Comparison of ENCODE assay signal across 1 cellular context in genomic region chr9:124721109-124721850, GRCh38.
TF ChIP-seq lines count a peak whose summit lies in the region.

No MANE protein-coding gene starts in this region.

TF ChIP-seq in K562, 482 proteins besides CTCF, POLR2A, EP300 and RAD21 (continued from another document and continues in another):
- TF ChIP-seq GMEB1 (CRISPR knock-in tag; IDR thresholded peaks at IDR 0.05), result no peak
- no peak for TF ChIP-seq NR4A1 (CRISPR knock-in tag; IDR thresholded peaks at IDR 0.05)
- no peak for TF ChIP-seq NR4A1 (tag; IDR thresholded peaks at IDR 0.05)
- peak; percentile 60; the same call in 1 of the 2 replicates for TF ChIP-seq ZNF766 (CRISPR knock-in tag; conservative IDR thresholded peaks at IDR 0.05)
- TF ChIP-seq BMI1 (IDR thresholded peaks at IDR 0.05; ENCODE audit: low read length), result no peak
- no peak for TF ChIP-seq GATAD2B (IDR thresholded peaks at IDR 0.05; ENCODE audit: borderline replicate concordance)
- no peak for TF ChIP-seq E2F5 (CRISPR knock-in tag; IDR thresholded peaks at IDR 0.05)
- TF ChIP-seq ZNF512 (tag; IDR thresholded peaks at IDR 0.05), result no peak
- no peak for TF ChIP-seq ZHX1 (conservative IDR thresholded peaks at IDR 0.05; ENCODE audit: low read length)
- no peak for TF ChIP-seq IRF9 (tag; IDR thresholded peaks at IDR 0.05)
- no peak for TF ChIP-seq MAX (CRISPR knock-in tag; IDR thresholded peaks at IDR 0.05)
- TF ChIP-seq E2F6 (IDR thresholded peaks at IDR 0.05; ENCODE audit: borderline replicate concordance in 1 of 2, extremely low read depth in 1 of 2, insufficient read depth in 1 of 2, insufficient read length in 1 of 2, low read depth in 1 of 2, low read length in 1 of 2, poor library complexity in 1 of 2, severe bottlenecking in 1 of 2), result no peak
- no peak for TF ChIP-seq RNF219 (CRISPR knock-in tag; IDR thresholded peaks at IDR 0.05)
- no peak for TF ChIP-seq DEAF1 (CRISPR knock-in tag; IDR thresholded peaks at IDR 0.05)
- TF ChIP-seq POLR3A (IDR thresholded peaks at IDR 0.05; ENCODE audit: borderline replicate concordance, extremely low read depth, insufficient read depth, insufficient read length), result no peak
- TF ChIP-seq ZNF707 (CRISPR knock-in tag; conservative IDR thresholded peaks at IDR 0.05), result no peak
- TF ChIP-seq ZNF75A (CRISPR knock-in tag; IDR thresholded peaks at IDR 0.05), result no peak
- no peak for TF ChIP-seq TAF7 (tag; IDR thresholded peaks at IDR 0.05)
- no peak for TF ChIP-seq GTF2B (IDR thresholded peaks at IDR 0.05; ENCODE audit: extremely low read depth, insufficient read length)
- TF ChIP-seq MBD2 (IDR thresholded peaks at IDR 0.05; ENCODE audit: borderline replicate concordance, low read depth), result no peak
- TF ChIP-seq ASH1L (IDR thresholded peaks at IDR 0.05; ENCODE audit: borderline replicate concordance, low read depth, partially characterized antibody), result no peak
- peak; percentile 16; the same call in 1 of the 2 replicates for TF ChIP-seq EP400 (IDR thresholded peaks at IDR 0.05)
- no peak for TF ChIP-seq ZC3H8 (IDR thresholded peaks at IDR 0.05)
- TF ChIP-seq ZNF121 (CRISPR knock-in tag; conservative IDR thresholded peaks at IDR 0.05), result no peak
- no peak for TF ChIP-seq TCFL5 (CRISPR knock-in tag; conservative IDR thresholded peaks at IDR 0.05)
- TF ChIP-seq THRAP3 (IDR thresholded peaks at IDR 0.05; ENCODE audit: borderline replicate concordance), result no peak
- no peak for TF ChIP-seq ELF4 (CRISPR knock-in tag; IDR thresholded peaks at IDR 0.05)
- TF ChIP-seq CREB3 (tag; conservative IDR thresholded peaks at IDR 0.05; ENCODE audit: low read depth), result no peak
- TF ChIP-seq RREB1 (CRISPR knock-in tag; IDR thresholded peaks at IDR 0.05), result no peak
- TF ChIP-seq ZNF77 (CRISPR knock-in tag; IDR thresholded peaks at IDR 0.05), result no peak
- no peak for TF ChIP-seq ZKSCAN3 (CRISPR knock-in tag; IDR thresholded peaks at IDR 0.05)
- peak; percentile 36; the same call in 1 of the 2 replicates for TF ChIP-seq FOSL1 (tag; conservative IDR thresholded peaks at IDR 0.05)
- TF ChIP-seq BDP1 (IDR thresholded peaks at IDR 0.05; ENCODE audit: insufficient read depth, insufficient read length), result no peak
- TF ChIP-seq YBX1 (IDR thresholded peaks at IDR 0.05), result no peak
- no peak for TF ChIP-seq PTBP1 (IDR thresholded peaks at IDR 0.05; ENCODE audit: low read depth, low read length)
- no peak for TF ChIP-seq RBM15 (IDR thresholded peaks at IDR 0.05; ENCODE audit: insufficient read depth, low read length)
- no peak for TF ChIP-seq JUN (IDR thresholded peaks at IDR 0.05; ENCODE audit: borderline replicate concordance, low read depth, low read length)
- TF ChIP-seq JUN (CRISPR knock-in tag; IDR thresholded peaks at IDR 0.05; ENCODE audit: borderline replicate concordance), result no peak
- no peak for TF ChIP-seq IFI16 (CRISPR knock-in tag; IDR thresholded peaks at IDR 0.05)
- peak; percentile 47 to 63 for TF ChIP-seq KDM1A (IDR thresholded peaks at IDR 0.05)
- TF ChIP-seq ILK (tag; IDR thresholded peaks at IDR 0.05; ENCODE audit: borderline replicate concordance, low read depth), result no peak
- no peak for TF ChIP-seq LCOR (CRISPR knock-in tag; IDR thresholded peaks at IDR 0.05)
- TF ChIP-seq STAT5B (CRISPR knock-in tag; IDR thresholded peaks at IDR 0.05), result no peak
